Comparison of ENCODE assay signal across 28 cellular contexts in genomic region chr12:75698052-75698451, GRCh38.
DNase-seq lines count a peak whose midpoint lies in the region; ATAC-seq, FAIRE-seq and TF ChIP-seq lines count a peak whose summit lies in the region.
"Had no signal": no experiment of that assay in that cellular context is flagged by ENCODE, and none has a peak within 500 bp of the region (broad histone marks: within the 10 kb centered on the region; RNA-seq: fewer than 3 reads in every experiment).

No MANE protein-coding gene starts in this region.

- H4K20me1 ChIP-seq in K562 (replicated peaks; ENCODE audit: control insufficient read depth, insufficient read depth, low read length) = no peaks in the 10 kb centered on the region

- TF ChIP-seq POLR2A in GM12892 (IDR thresholded peaks at IDR 0.05; ENCODE audit: low read depth, low read length) (no peak), K562 (conservative IDR thresholded peaks at IDR 0.05) (no peak)

- FAIRE-seq in GM12892 (lab: Jason Lieb, UNC) (peak; percentile 42), K562 (lab: Jason Lieb, UNC) (no peak)
- FAIRE-seq: GM12891, GM19239, HTR-8/SVneo had no signal

- no peak for TF ChIP-seq RAD21 in K562 (CRISPR knock-in tag; conservative IDR thresholded peaks at IDR 0.05 in 1 of 2, IDR thresholded peaks at IDR 0.05 in 1 of 2)

- H3K36me3 Mint-ChIP-seq in nephron progenitor cell (ENCODE audit: low read depth) = no peaks in the 10 kb centered on the region
- H3K36me3 Mint-ChIP-seq: CD8-positive, alpha-beta T cell had no signal

- 55% methylated on average over 1 of the region's 1 CpG for WGBS in K562 (ENCODE audit: insufficient coverage, low coverage, missing lambda C conversion rate)

- TF ChIP-seq CTCF in K562 (IDR thresholded peaks at IDR 0.05 in 2 of 3, conservative IDR thresholded peaks at IDR 0.05 in 1 of 3; ENCODE audit: insufficient read depth in 2 of 3, low read depth in 1 of 3, low read length in 3 of 3) (no peak), nephron progenitor cell (IDR thresholded peaks at IDR 0.05) (no peak), foreskin fibroblast (IDR thresholded peaks at IDR 0.05; ENCODE audit: low read depth, low read length) (no peak)

- no peaks in the 10 kb centered on the region for H3K9me3 ChIP-seq in K562 (replicated peaks; ENCODE audit: control insufficient read depth, insufficient read depth, low read depth, low read length)
- H3K9me3 ChIP-seq: Caco-2, MG63, Peyer's patch, SK-N-SH had no signal

- H3K4me1 Mint-ChIP-seq in nephron progenitor cell = peaks cover 46% of the 10 kb centered on the region
- H3K4me1 Mint-ChIP-seq: B cell had no signal

- no peak overlapping the region for H3K4me3 Mint-ChIP-seq in nephron progenitor cell
- H3K4me3 Mint-ChIP-seq: B cell; CD8-positive, alpha-beta T cell had no signal

- no peaks in the 10 kb centered on the region for H3K9me3 Mint-ChIP-seq in nephron progenitor cell
- H3K9me3 Mint-ChIP-seq: CD8-positive, alpha-beta T cell had no signal

- no peaks in the 10 kb centered on the region for H3K79me2 ChIP-seq in K562 (ENCODE audit: control insufficient read depth, insufficient read depth, low read length)

- H3K27me3 ChIP-seq in K562 (ENCODE audit: control insufficient read depth in 2 of 2, insufficient read depth in 2 of 2, low read length in 2 of 2) = no peaks in the 10 kb centered on the region
- H3K27me3 ChIP-seq: MG63, Peyer's patch had no signal

- peak; percentile 60 for ATAC-seq in K562
- no peak for ATAC-seq in left colon
- ATAC-seq in GM18861 (IDR thresholded peaks at IDR 0.05; ENCODE audit: unreplicated experiment) = no peak
- ATAC-seq: CD8-positive, alpha-beta T cell had no signal

- in situ Hi-C loops in K562 (cut with MboI) = no loop called here

- H3K27ac Mint-ChIP-seq in nephron progenitor cell = peak overlapping the region; percentile 83
- H3K27ac Mint-ChIP-seq: B cell; CD8-positive, alpha-beta T cell had no signal

- no peaks in the 10 kb centered on the region for H3K9me1 ChIP-seq in K562 (ENCODE audit: control insufficient read depth, insufficient read depth, low read length)

- POLR2A ChIA-PET in K562 (lab: Yijun Ruan, JAX) = interaction anchor here (0.5 kb wide), 1 partner anchor 346 kb away, joined by 3 read pairs; no protein-coding TSS in a partner anchor

- H3K27me3 Mint-ChIP-seq in nephron progenitor cell (ENCODE audit: low read depth, poor library complexity) = no peaks in the 10 kb centered on the region
- H3K27me3 Mint-ChIP-seq: B cell had no signal

- H3K4me3 ChIP-seq in K562 = no peak overlapping the region
- no peak overlapping the region for H3K4me3 ChIP-seq in foreskin fibroblast (ENCODE audit: low read depth in 1 of 2, low read length in 2 of 2)
- H3K4me3 ChIP-seq: MG63, Peyer's patch had no signal

- no peak overlapping the region for H3K9ac ChIP-seq in K562 (ENCODE audit: insufficient read depth in 1 of 2, low read depth in 2 of 2, low read length in 2 of 2)
- H3K9ac ChIP-seq: SK-N-SH had no signal

- H3K27ac ChIP-seq in K562 (ENCODE audit: extremely low read depth, low read depth, low read length) = no peak overlapping the region
- H3K27ac ChIP-seq: 22Rv1, C4-2B, Peyer's patch had no signal

- intact Hi-C loops in K562 (cut with micrococcal nuclease) = no loop called here
- intact Hi-C loops in left colon (cut with DNase I, micrococcal nuclease) = no loop called here

- DNase-seq in DMS53 (lab: John Stamatoyannopoulos, UW) = peak; percentile 11
- no peak for DNase-seq in DMS53 treated with DMSO at 0.1 percent for 48 hours (lab: John Stamatoyannopoulos, UW; ENCODE audit: unreplicated experiment)
- no peak for DNase-seq in GM12892 (ENCODE audit: insufficient read length)
- DNase-seq in K562 (ENCODE audit: extremely low read depth in 1 of 4, low spot score in 3 of 4) = no peak
- no peak for DNase-seq in nephron progenitor cell
- no peak for DNase-seq in left colon
- DNase-seq in foreskin fibroblast = no peak
- DNase-seq: Caco-2; CD8-positive, alpha-beta T cell; DMS79 treated with DMSO at 0.1 percent for 48 hours; GF-D8; H7; KG1; MG63; NCI-H1417 treated with DMSO at 0.1 percent for 48 hours; NCI-H187 treated with DMSO at 0.1 percent for 48 hours; NCI-H345; NCI-H82; Peyer's patch; SK-N-SH; SW 1271 had no signal

- TF ChIP-seq EP300 in K562 (IDR thresholded peaks at IDR 0.05; ENCODE audit: low read length) = no peak

- H2AFZ ChIP-seq in K562 (ENCODE audit: low read depth, low read length) = no peak overlapping the region

- BruUV-seq in K562 (replicated peaks; lab: Mats Ljungman, UMichigan) = no TSS peak

- peaks cover 0 to 7% of the 10 kb centered on the region in 2 experiments; a peak in 1 of 5 replicates for H3K4me1 ChIP-seq in K562 (replicated peaks in 1 of 2; ENCODE audit: control insufficient read depth in 2 of 2, insufficient read depth in 2 of 2, low read length in 2 of 2)
- H3K4me1 ChIP-seq: Caco-2, Peyer's patch had no signal

- H3K4me2 ChIP-seq in K562 (ENCODE audit: insufficient read depth, low read length) = no peak overlapping the region
- H3K4me2 ChIP-seq: SK-N-SH had no signal

- CTCF ChIA-PET in K562 (lab: Yijun Ruan, JAX; ENCODE audit: low intra/inter-chr PET ratio) = no interaction called here

- H3K36me3 ChIP-seq in K562 (ENCODE audit: control insufficient read depth, insufficient read depth, low read length) = no peaks in the 10 kb centered on the region
- H3K36me3 ChIP-seq: MG63, Peyer's patch had no signal

TF ChIP-seq in K562, 482 proteins besides CTCF, POLR2A, EP300 and RAD21:
- TF ChIP-seq CREB1 (IDR thresholded peaks at IDR 0.05) (no peak), CREB1 (CRISPR knock-in tag; IDR thresholded peaks at IDR 0.05) (no peak)
TF ChIP-seq in K562: peak in this region for 0.
